22 cellular contexts compared by ENCODE assay signal in genomic region chr5:74971947-74972460, GRCh38.
"Had no signal": no experiment of that assay in that cellular context is flagged by ENCODE, and none has a peak within 500 bp of the region (broad histone marks: within the 10 kb centered on the region; RNA-seq: fewer than 3 reads in every experiment).

No MANE protein-coding gene starts in this region.

- H3K36me3 ChIP-seq: SJSA1 had no signal

- DNase-seq: Kasumi-1, MM.1S, NCI-H1092 treated with DMSO at 0.1 percent for 48 hours, NCI-H1436, NCI-H187, NCI-H2029, NCI-H2081 treated with DMSO at 0.1 percent for 48 hours, NCI-H2171, NCI-H226, NCI-H446, NCI-H510A, NCI-H524 treated with DMSO at 0.1 percent for 48 hours, NCI-H69, NCI-H774, Right ventricle myocardium superior, RPMI8226, SIG-M5 had no signal

- H3K9ac ChIP-seq: KMS-11 had no signal

- H3K4me3 ChIP-seq: K562, SJSA1, SK-N-MC had no signal

- H3K27ac Mint-ChIP-seq: IgD-negative memory B cell had no signal

- H3K27ac ChIP-seq: KMS-11, SJSA1, SK-N-MC had no signal

- H3K4me3 Mint-ChIP-seq: IgD-negative memory B cell had no signal

- H3K27me3 ChIP-seq: SJSA1 had no signal

- H3K36me3 Mint-ChIP-seq: IgD-negative memory B cell had no signal

- H3K9me3 ChIP-seq: SJSA1 had no signal

- H3K4me1 ChIP-seq: SJSA1 had no signal
